In genomic region chr9:131297903-131298302, GRCh38 we compare ENCODE assay signal across 25 cellular contexts. TPM values are rescaled to one million over a fixed set of nuclear protein-coding genes. Genes with fewer than 3 reads are reported as not detected.
A peak's percentile ranks its signal among the peaks of the same experiment; 100 is the strongest.
DNase-seq lines count a peak whose midpoint lies in the region; TF ChIP-seq lines count a peak whose summit lies in the region.
"Had no signal": no experiment of that assay in that cellular context is flagged by ENCODE, and none has a peak within 500 bp of the region (broad histone marks: within the 10 kb centered on the region; RNA-seq: fewer than 3 reads in every experiment).

No MANE protein-coding gene starts in this region.

- no peak overlapping the region for H3K4me3 Mint-ChIP-seq in chondrocyte (ENCODE audit: unreplicated experiment)
- H3K4me3 Mint-ChIP-seq: CD14-positive monocyte; central memory CD8-positive, alpha-beta T cell; memory B cell; T-helper 17 cell; type B pancreatic cell had no signal

- no peaks in the 10 kb centered on the region for H3K9me3 Mint-ChIP-seq in chondrocyte (ENCODE audit: low read depth)
- H3K9me3 Mint-ChIP-seq: central memory CD8-positive, alpha-beta T cell; memory B cell; type B pancreatic cell had no signal

- H3K4me3 ChIP-seq in fibroblast of pulmonary artery (replicated peaks; ENCODE audit: low read depth, low read length) (no peak overlapping the region), smooth muscle cell (no peak overlapping the region), colonic mucosa (no peak overlapping the region)
- H3K4me3 ChIP-seq: dorsolateral prefrontal cortex had no signal

- peaks cover 1% of the 10 kb centered on the region for H3K27me3 Mint-ChIP-seq in chondrocyte (ENCODE audit: low read depth)
- H3K27me3 Mint-ChIP-seq: central memory CD8-positive, alpha-beta T cell; memory B cell; T-helper 17 cell; type B pancreatic cell had no signal

- H3K27ac Mint-ChIP-seq in chondrocyte (ENCODE audit: unreplicated experiment), result no peak overlapping the region
- H3K27ac Mint-ChIP-seq: CD14-positive monocyte, memory B cell, T-helper 17 cell, type B pancreatic cell had no signal

- H3K9me3 ChIP-seq in smooth muscle cell (replicated peaks; ENCODE audit: low read depth), result no peaks in the 10 kb centered on the region
- H3K9me3 ChIP-seq in colonic mucosa, result no peaks in the 10 kb centered on the region
- H3K9me3 ChIP-seq: SK-N-SH had no signal

- H3K4me1 Mint-ChIP-seq in chondrocyte (ENCODE audit: low read depth), result no peaks in the 10 kb centered on the region
- H3K4me1 Mint-ChIP-seq: CD14-positive monocyte; central memory CD8-positive, alpha-beta T cell; memory B cell; T-helper 17 cell had no signal

- no peak overlapping the region for H3K27ac ChIP-seq in smooth muscle cell (ENCODE audit: low read depth)
- no peak overlapping the region for H3K27ac ChIP-seq in colonic mucosa
- H3K27ac ChIP-seq: dorsolateral prefrontal cortex had no signal

- intact Hi-C loops in colonic mucosa (cut with DNase I), result no loop called here

- TF ChIP-seq CTCF in fibroblast of pulmonary artery (IDR thresholded peaks at IDR 0.05; ENCODE audit: low read length, missing control alignments), result no peak
- no peak for TF ChIP-seq CTCF in smooth muscle cell (IDR thresholded peaks at IDR 0.05; ENCODE audit: borderline replicate concordance, insufficient read depth, poor library complexity, severe bottlenecking)
- TF ChIP-seq CTCF in chondrocyte (IDR thresholded peaks at IDR 0.05), result no peak
- no peak for TF ChIP-seq CTCF in colonic mucosa (IDR thresholded peaks at IDR 0.05)

- H3K4me2 ChIP-seq in smooth muscle cell, result peak overlapping the region; percentile 2
- H3K4me2 ChIP-seq: SK-N-SH had no signal

- H3K9ac ChIP-seq in smooth muscle cell (ENCODE audit: low read depth) (no peak overlapping the region), colonic mucosa (ENCODE audit: low read depth in 2 of 2, low read length in 2 of 2) (no peak overlapping the region)
- H3K9ac ChIP-seq: SK-N-SH had no signal

- H4K20me1 ChIP-seq in smooth muscle cell (ENCODE audit: low read depth), result no peaks in the 10 kb centered on the region

- DNase-seq in RPMI7951 (ENCODE audit: low read depth) (peak; percentile 58), fibroblast of pulmonary artery (ENCODE audit: low read depth) (peak; percentile 10), hepatic stellate cell (ENCODE audit: low spot score) (peak; percentile 34), smooth muscle cell (lab: John Stamatoyannopoulos, UW; ENCODE audit: unreplicated experiment) (no peak), NCI-H510A (lab: John Stamatoyannopoulos, UW) (no peak), chondrocyte (ENCODE audit: low spot score) (no peak), colonic mucosa (no peak)
- DNase-seq: activated CD4-positive, alpha-beta T cell treated with anti-CD3 and anti-CD28 coated beads for 4 hours; activated gamma-delta T cell; Calu3; DND-41; dorsolateral prefrontal cortex; head of caudate nucleus; KG1; NCI-H1417; NCI-H2081; NCI-H774; occipital lobe; SK-N-SH; stimulated activated CD4-positive, alpha-beta T cell treated with anti-CD3 and anti-CD28 coated beads, Interleukin-2, amount 100 ng/mL, for 48 hours; T-helper 17 cell had no signal

- peaks cover 8% of the 10 kb centered on the region for H3F3A ChIP-seq in smooth muscle cell (ENCODE audit: low read depth)

- no peak overlapping the region for H2AFZ ChIP-seq in smooth muscle cell (ENCODE audit: low read depth)

- WGBS in smooth muscle cell (ENCODE audit: low lambda C conversion rate), result 28% methylated on average over 11 of the region's 11 CpGs

- H3K27me3 ChIP-seq in smooth muscle cell (ENCODE audit: low read depth), result no peaks in the 10 kb centered on the region
- no peaks in the 10 kb centered on the region for H3K27me3 ChIP-seq in colonic mucosa
- H3K27me3 ChIP-seq: dorsolateral prefrontal cortex had no signal

- no peaks in the 10 kb centered on the region for H3K79me2 ChIP-seq in smooth muscle cell (ENCODE audit: low read depth)

- H3K36me3 ChIP-seq in smooth muscle cell (ENCODE audit: low read depth) (no peaks in the 10 kb centered on the region), colonic mucosa (no peaks in the 10 kb centered on the region)

- no peaks in the 10 kb centered on the region for H3K4me1 ChIP-seq in smooth muscle cell (ENCODE audit: low read depth)
- H3K4me1 ChIP-seq in colonic mucosa, result no peaks in the 10 kb centered on the region

- no peaks in the 10 kb centered on the region for H3K36me3 Mint-ChIP-seq in chondrocyte (ENCODE audit: low read depth)
- H3K36me3 Mint-ChIP-seq: CD14-positive monocyte, memory B cell, type B pancreatic cell had no signal

RNA-seq across cellular contexts. Expression of gene PLPP7, which starts 8.4 kb away (rescaled TPM):
- total RNA-seq in RPMI7951 (2014; rRNA removed; shearing (Covaris generic)), result 11.4 and 13.5 TPM in 2 replicates
- total RNA-seq in smooth muscle cell (0.94 and 4.2 TPM in 2 replicates), chondrocyte (1.1 to 2.3 TPM (median 1.5 TPM) in 3 replicates), colonic mucosa (1 to 10 TPM in 1 of 2 donors, under 1 TPM in 1; 0.40 to 1.1 TPM)
- polyA plus RNA-seq in smooth muscle cell, result 0.70 and 3.3 TPM in 2 replicates
- total RNA-seq: Calu3 had no signal

RNA-seq across cellular contexts. Expression of gene FAM78A, which starts 21.6 kb away (rescaled TPM):
- total RNA-seq in RPMI7951 (2014; rRNA removed; shearing (Covaris generic)), result 0.24 and 2.0 TPM in 2 replicates
- total RNA-seq in smooth muscle cell (3.6 and 5.5 TPM in 2 replicates), chondrocyte (1.4 to 1.6 TPM (median 1.5 TPM) in 3 replicates), colonic mucosa (1 to 10 TPM; 1.5 to 2.0 TPM)
- 3.3 and 4.2 TPM in 2 replicates for polyA plus RNA-seq in smooth muscle cell
- total RNA-seq: Calu3 had no signal

Comparison
In these comparisons a context has a peak if more than half of its experiments do, and no peak if none do; other contexts are left out.
1. DNase-seq: peak in RPMI7951 (single experiment), fibroblast of pulmonary artery (single experiment) and hepatic stellate cell (single experiment); none in smooth muscle cell (single experiment), NCI-H510A (single experiment), chondrocyte (single experiment) and colonic mucosa (single experiment).